In the genomic region with DNA sequence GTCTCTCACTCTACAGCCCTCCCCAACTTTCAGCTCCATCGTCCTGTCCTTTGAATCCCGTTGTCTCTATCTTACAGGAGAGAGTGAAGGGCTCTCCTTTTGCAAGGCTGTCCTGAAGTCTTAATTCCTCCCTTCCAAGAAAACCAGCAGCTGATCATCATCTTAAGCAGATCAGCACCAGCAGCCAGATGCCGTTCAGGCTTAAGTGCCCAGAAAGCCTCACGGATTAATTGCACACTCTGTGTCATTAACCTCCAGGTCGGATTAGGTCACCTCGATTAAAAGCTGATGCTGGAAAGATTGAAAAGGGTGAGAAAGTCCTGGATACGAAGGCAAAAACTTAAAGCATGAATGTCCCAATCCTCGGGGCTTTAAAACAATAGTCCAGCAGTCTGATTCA, we compare ENCODE assay signal across 26 cellular contexts. TPM values are rescaled to one million over a fixed set of nuclear protein-coding genes. Genes with fewer than 3 reads are reported as not detected.
"Had no signal": no experiment of that assay in that cellular context is flagged by ENCODE, and none has a peak within 500 bp of the region (broad histone marks: within the 10 kb centered on the region; RNA-seq: fewer than 3 reads in every experiment).

No MANE protein-coding gene starts in this region.

- ATAC-seq: activated CD4-positive, alpha-beta T cell treated with anti-CD3 and anti-CD28 coated beads for 36 hours; activated T-helper 17 cell treated with anti-CD3 and anti-CD28 coated beads, Interleukin-2, amount 50 U/mL, for 72 hours; T-helper 17 cell had no signal

- H3K27me3 Mint-ChIP-seq: activated CD4-positive, alpha-beta memory T cell treated with anti-CD3 and anti-CD28 coated beads, Interleukin-2, amount 10 ng/mL, durations not matched to agents 7 days and 5 days; activated CD4-positive, alpha-beta T cell treated with anti-CD3 and anti-CD28 coated beads for 36 hours; activated naive CD8-positive, alpha-beta T cell treated with anti-CD3 and anti-CD28 coated beads, Interleukin-2, amount 10 ng/mL, durations not matched to agents 7 days and 5 days; activated T-helper 17 cell treated with anti-CD3 and anti-CD28 coated beads, Interleukin-2, amount 50 U/mL, for 72 hours had no signal

- H3K4me1 ChIP-seq: Peyer's patch had no signal

- H3K4me3 ChIP-seq: Peyer's patch had no signal

- H3K4me3 Mint-ChIP-seq: activated CD4-positive, alpha-beta memory T cell treated with anti-CD3 and anti-CD28 coated beads, Interleukin-2, amount 10 ng/mL, durations not matched to agents 7 days and 5 days; activated CD4-positive, alpha-beta T cell treated with anti-CD3 and anti-CD28 coated beads for 36 hours; activated naive CD8-positive, alpha-beta T cell treated with anti-CD3 and anti-CD28 coated beads, Interleukin-2, amount 10 ng/mL, durations not matched to agents 7 days and 5 days; activated T-helper 17 cell treated with anti-CD3 and anti-CD28 coated beads, Interleukin-2, amount 50 U/mL, for 72 hours; T-helper 17 cell had no signal

- H3K27ac ChIP-seq: KMS-11, Peyer's patch had no signal

- H3K9me3 Mint-ChIP-seq: activated CD4-positive, alpha-beta memory T cell treated with anti-CD3 and anti-CD28 coated beads, Interleukin-2, amount 10 ng/mL, durations not matched to agents 7 days and 5 days had no signal

- H3K27me3 ChIP-seq: Peyer's patch had no signal

- H3K27ac Mint-ChIP-seq: activated CD4-positive, alpha-beta memory T cell treated with anti-CD3 and anti-CD28 coated beads, Interleukin-2, amount 10 ng/mL, durations not matched to agents 7 days and 5 days; activated CD4-positive, alpha-beta T cell treated with anti-CD3 and anti-CD28 coated beads for 36 hours; activated naive CD8-positive, alpha-beta T cell treated with anti-CD3 and anti-CD28 coated beads, Interleukin-2, amount 10 ng/mL, durations not matched to agents 7 days and 5 days; activated T-helper 17 cell treated with anti-CD3 and anti-CD28 coated beads, Interleukin-2, amount 50 U/mL, for 72 hours; T-helper 17 cell had no signal

- H3K4me1 Mint-ChIP-seq: activated CD4-positive, alpha-beta memory T cell treated with anti-CD3 and anti-CD28 coated beads, Interleukin-2, amount 10 ng/mL, durations not matched to agents 7 days and 5 days; activated CD4-positive, alpha-beta T cell treated with anti-CD3 and anti-CD28 coated beads for 36 hours; activated naive CD8-positive, alpha-beta T cell treated with anti-CD3 and anti-CD28 coated beads, Interleukin-2, amount 10 ng/mL, durations not matched to agents 7 days and 5 days; activated T-helper 17 cell treated with anti-CD3 and anti-CD28 coated beads, Interleukin-2, amount 50 U/mL, for 72 hours; T-helper 17 cell had no signal

- DNase-seq: activated CD4-positive, alpha-beta memory T cell treated with anti-CD3 and anti-CD28 coated beads, Interleukin-2, amount 10 ng/mL, durations not matched to agents 7 days and 5 days; activated CD4-positive, alpha-beta T cell treated with anti-CD3 and anti-CD28 coated beads for 36 hours; activated CD4-positive, alpha-beta T cell treated with anti-CD3 and anti-CD28 coated beads, Interleukin-2, amount 50 U/mL, for 1 hour; activated CD4-positive, CD25-positive, alpha-beta regulatory T cell; activated gamma-delta T cell treated with Interleukin-2 at 50 U/mL for 16 hours; activated naive CD4-positive, alpha-beta T cell treated with anti-CD3 and anti-CD28 coated beads, Interleukin-2, amount 50 U/mL, for 16 hours; activated naive CD8-positive, alpha-beta T cell treated with anti-CD3 and anti-CD28 coated beads, Interleukin-2, amount 10 ng/mL, durations not matched to agents 7 days and 5 days; activated T-cell treated with anti-CD3 and anti-CD28 coated beads for 4 hours; activated T-cell treated with anti-CD3 and anti-CD28 coated beads, Interleukin-2, amount 50 U/mL, for 48 hours; aorta; central memory CD4-positive, alpha-beta T cell; NCI-H1092; NCI-H1417; NCI-H1930; NCI-H2107; NCI-H2227 treated with DMSO at 0.1 percent for 48 hours; NCI-H446 treated with DMSO at 0.1 percent for 48 hours; NCI-H526 treated with DMSO at 0.1 percent for 48 hours; Peyer's patch; SIG-M5; T-helper 17 cell; T1000 had no signal

- H3K36me3 ChIP-seq: Peyer's patch had no signal

- H3K36me3 Mint-ChIP-seq: activated naive CD8-positive, alpha-beta T cell treated with anti-CD3 and anti-CD28 coated beads, Interleukin-2, amount 10 ng/mL, durations not matched to agents 7 days and 5 days had no signal

RNA-seq across cellular contexts. Expression of a gene that starts 24.7 kb away (rescaled TPM):
- total RNA-seq: activated CD4-positive, alpha-beta T cell treated with anti-CD3 and anti-CD28 coated beads for 36 hours; activated CD8-positive, alpha-beta memory T cell treated with anti-CD3 and anti-CD28 coated beads for 36 hours; activated T-helper 17 cell treated with anti-CD3 and anti-CD28 coated beads, Interleukin-2, amount 50 U/mL, for 72 hours; aorta; bronchial epithelial cell had no signal
